In genomic region chr16:57999971-58000705, GRCh38 we compare ENCODE assay signal across 8 cellular contexts. TPM values are rescaled to one million over a fixed set of nuclear protein-coding genes. Genes with fewer than 3 reads are reported as not detected.
DNase-seq lines count a peak whose midpoint lies in the region; ATAC-seq and TF ChIP-seq lines count a peak whose summit lies in the region.

Gene ZNF319 (minus strand): TSS chr16:58000672. CDS start chr16:57998265, 2,407 bp downstream.

- H3K4me1 ChIP-seq in neuronal stem cell (ENCODE audit: control insufficient read depth in 2 of 2, insufficient read depth in 1 of 2, low read depth in 1 of 2, low read length in 2 of 2), result peaks cover 7 to 12% of the 10 kb centered on the region in 2 donors

- peaks cover 45% of the 10 kb centered on the region for H3K4me1 Mint-ChIP-seq in activated B cell treated with CpG ODN at 0.5 μM for 24 hours

- POLR2A ChIA-PET in activated B cell treated with CpG ODN at 0.5 μM for 24 hours (lab: Charles Lee), result interaction anchor here (0.5 to 2.5 kb wide), 7 partner anchors 9 to 630 kb away, joined by 3 to 12 read pairs (median 5); partner anchors contain the start of genes CFAP20, CNOT1 and KATNB1

- H3K27me3 Mint-ChIP-seq in activated B cell treated with CpG ODN at 0.5 μM for 24 hours, result no peaks in the 10 kb centered on the region

- no peak within 1 kb of the TSS for H2BK5ac ChIP-seq in neuronal stem cell (ENCODE audit: low read length)

- peak within 1 kb of the TSS; percentile 96 for H2AFZ ChIP-seq in neuronal stem cell (ENCODE audit: low read length)

- peak within 1 kb of the TSS; percentile 88 for H3K9ac ChIP-seq in neuronal stem cell (ENCODE audit: low read depth, low read length, poor library complexity)

- peak within 1 kb of the TSS; percentile 37 for H2BK15ac ChIP-seq in neuronal stem cell (ENCODE audit: low read length)

- H3K36me3 Mint-ChIP-seq in activated B cell treated with CpG ODN at 0.5 μM for 24 hours (ENCODE audit: low read depth), result peaks cover 52% of the 10 kb centered on the region

- peak within 1 kb of the TSS; percentile 93 for H3K23ac ChIP-seq in neuronal stem cell (ENCODE audit: low read depth, low read length, poor library complexity)

- peak within 1 kb of the TSS; percentile 61 for H2BK120ac ChIP-seq in neuronal stem cell (ENCODE audit: low read depth, low read length)

- TF ChIP-seq CTCF in activated B cell treated with CpG ODN at 0.5 μM for 24 hours (IDR thresholded peaks at IDR 0.05) (no peak), fibroblast of pulmonary artery (IDR thresholded peaks at IDR 0.05; ENCODE audit: low read length, missing control alignments) (no peak)

- H3K18ac ChIP-seq in neuronal stem cell (ENCODE audit: low read length), result peak within 1 kb of the TSS; percentile 97

- no peak within 1 kb of the TSS for H2BK12ac ChIP-seq in neuronal stem cell (ENCODE audit: low read length)

- WGBS in neuronal stem cell (ENCODE audit: extremely low coverage in 2 of 2, insufficient read length in 2 of 2, insufficient replicate concordance in 1 of 2), 2 donors, result no CpG with 5 or more reads among the region's 95 CpGs

- H3K4me2 ChIP-seq in neuronal stem cell (ENCODE audit: insufficient read depth, low read length, poor library complexity, severe bottlenecking), result peak within 1 kb of the TSS; percentile 100

- peak; percentile 32 for DNase-seq in AG08395 (ENCODE audit: low spot score)
- DNase-seq in activated B cell treated with CpG ODN at 0.5 μM for 24 hours, result no peak
- DNase-seq in fibroblast of pulmonary artery (ENCODE audit: low read depth), result no peak
- no peak for DNase-seq in neuronal stem cell (ENCODE audit: low spot score)
- DNase-seq in NCI-H2029 (lab: John Stamatoyannopoulos, UW), result no peak
- no peak for DNase-seq in NCI-H1694 (lab: John Stamatoyannopoulos, UW)

- peak within 1 kb of the TSS; percentile 71 for H3K27ac ChIP-seq in neuronal stem cell (replicated peaks; ENCODE audit: low read length)

- H3K9me3 ChIP-seq in neuronal stem cell (replicated peaks in 1 of 2; ENCODE audit: control insufficient read depth in 2 of 2, insufficient read depth in 1 of 2, low read depth in 1 of 2, low read length in 2 of 2), result no peaks in the 10 kb centered on the region

- CTCF ChIA-PET in activated B cell treated with CpG ODN at 0.5 μM for 24 hours (lab: Charles Lee), result interaction anchor here (0.8 to 2.7 kb wide), 3 partner anchors 14 to 101 kb away, joined by 3 to 11 read pairs (median 4); no protein-coding TSS in a partner anchor

- H4K91ac ChIP-seq in neuronal stem cell (ENCODE audit: low read depth, low read length, poor library complexity), result no peak within 1 kb of the TSS

- no peaks in the 10 kb centered on the region for H3K9me3 Mint-ChIP-seq in activated B cell treated with CpG ODN at 0.5 μM for 24 hours

- H3K14ac ChIP-seq in neuronal stem cell (ENCODE audit: low read length), result peak within 1 kb of the TSS; percentile 21

- peak within 1 kb of the TSS; percentile 46 for H2AK5ac ChIP-seq in neuronal stem cell (ENCODE audit: low read depth, low read length)

- H3K4me3 ChIP-seq in fibroblast of pulmonary artery (replicated peaks; ENCODE audit: low read depth, low read length) (peak within 1 kb of the TSS; percentile 81), neuronal stem cell (ENCODE audit: low read length in 2 of 2) (peak within 1 kb of the TSS; percentile 72 to 89)

- H3K79me1 ChIP-seq in neuronal stem cell (ENCODE audit: low read depth, low read length), result peaks cover 4% of the 10 kb centered on the region

- ATAC-seq in GM19023 (IDR thresholded peaks at IDR 0.05; ENCODE audit: unreplicated experiment), result peak; percentile 19
- ATAC-seq in HG03135 (IDR thresholded peaks at IDR 0.05; ENCODE audit: unreplicated experiment), result peak; percentile 25
- ATAC-seq in activated B cell treated with CpG ODN at 0.5 μM for 24 hours (ENCODE audit: low read depth), result peak; percentile 19

- H3K27ac Mint-ChIP-seq in activated B cell treated with CpG ODN at 0.5 μM for 24 hours, result peak within 1 kb of the TSS; percentile 92

- H3K27me3 ChIP-seq in neuronal stem cell (ENCODE audit: control insufficient read depth in 3 of 3, insufficient read depth in 3 of 3, low read depth in 1 of 3, low read length in 3 of 3), result no peaks in the 10 kb centered on the region

- no peak within 1 kb of the TSS for H3K4ac ChIP-seq in neuronal stem cell (ENCODE audit: low read length)

- no peak within 1 kb of the TSS for H4K8ac ChIP-seq in neuronal stem cell (ENCODE audit: low read depth, low read length)

- peaks cover 18 to 52% of the 10 kb centered on the region in 2 donors for H3K36me3 ChIP-seq in neuronal stem cell (replicated peaks in 1 of 2; ENCODE audit: control insufficient read depth in 2 of 2, insufficient read depth in 2 of 2, low read length in 2 of 2)

- H3K4me3 Mint-ChIP-seq in activated B cell treated with CpG ODN at 0.5 μM for 24 hours, result peak within 1 kb of the TSS; percentile 94

- intact Hi-C loops in activated B cell treated with CpG ODN at 0.5 μM for 24 hours (cut with micrococcal nuclease), result loop anchor here (1.0 to 10.0 kb wide), 5 partner anchors 15 to 635 kb away; partner anchors contain the start of gene KATNB1

RNA-seq across cellular contexts. Expression of gene ZNF319, which starts in this region (rescaled TPM):
- 10.6 and 11.2 TPM in 2 replicates for total RNA-seq in activated B cell treated with CpG ODN at 0.5 μM for 24 hours
- 7.0 TPM for polyA plus RNA-seq in neuronal stem cell (2013, experiment 1 of 2)
- 8.3 TPM for polyA plus RNA-seq in neuronal stem cell (2013, experiment 2 of 2)
